8 cellular contexts compared by ENCODE assay signal in the genomic region with DNA sequence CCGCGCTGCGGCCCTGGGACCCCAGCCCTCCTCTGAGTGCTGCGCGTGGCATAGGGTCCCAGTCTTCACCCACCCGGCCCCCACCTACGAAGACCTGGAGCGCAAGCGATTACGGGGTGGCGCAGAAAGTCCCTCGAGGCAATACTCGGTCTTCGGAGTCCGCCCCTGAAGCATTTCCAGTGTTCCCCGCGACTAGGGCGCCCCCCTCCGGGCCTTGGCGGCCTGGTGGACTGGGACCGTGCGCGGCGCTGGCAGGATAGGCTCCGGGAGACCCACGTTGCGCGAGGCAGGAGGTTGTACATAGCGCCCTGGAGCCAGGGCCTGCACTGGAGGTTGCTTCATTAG. TPM values are rescaled to one million over a fixed set of nuclear protein-coding genes. Genes with fewer than 3 reads are reported as not detected.
DNase-seq lines count a peak whose midpoint lies in the region; ATAC-seq and TF ChIP-seq lines count a peak whose summit lies in the region.

No MANE protein-coding gene starts in this region.

- ATAC-seq in GM19043 (IDR thresholded peaks at IDR 0.05; ENCODE audit: low read depth, unreplicated experiment), result peak; percentile 50
- ATAC-seq in HG03342 (IDR thresholded peaks at IDR 0.05; ENCODE audit: unreplicated experiment), result peak; percentile 59
- peak; percentile 82 for ATAC-seq in left lobe of liver

- peak; percentile 89 for TF ChIP-seq CTCF in choroid plexus epithelial cell (conservative IDR thresholded peaks at IDR 0.05; ENCODE audit: low read depth, low read length)

- DNase-seq in Ammon's horn (ENCODE audit: low spot score) (peak; percentile 89), NCI-H510A (lab: John Stamatoyannopoulos, UW) (peak; percentile 54), choroid plexus epithelial cell (ENCODE audit: low read depth) (peak; percentile 94), left lobe of liver (ENCODE audit: low spot score) (peak; percentile 95)
- DNase-seq in activated CD4-positive, alpha-beta T cell treated with anti-CD3 and anti-CD28 coated beads for 4 hours, result peak; percentile 94 to 97
- peak; percentile 94 to 95 for DNase-seq in stimulated activated CD4-positive, alpha-beta T cell treated with anti-CD3 and anti-CD28 coated beads, Interleukin-2, amount 100 ng/mL, for 48 hours

- peak overlapping the region; percentile 95 for H3K4me3 ChIP-seq in choroid plexus epithelial cell (ENCODE audit: low read depth, low read length)

RNA-seq across cellular contexts. Expression of a gene that starts 0.6 kb away (rescaled TPM):
- total RNA-seq in left lobe of liver, result 6.3 TPM

RNA-seq across cellular contexts. Expression of a gene that starts 29.5 kb away (rescaled TPM):
- total RNA-seq in left lobe of liver, result 5.6 TPM

Comparison
In these comparisons a context has a peak if more than half of its experiments do, and no peak if none do; other contexts are left out.
1. Peak in every context shown above with its lines: DNase-seq, ATAC-seq and H3K4me3 ChIP-seq.